16 cellular contexts compared by ENCODE assay signal in the genomic region with DNA sequence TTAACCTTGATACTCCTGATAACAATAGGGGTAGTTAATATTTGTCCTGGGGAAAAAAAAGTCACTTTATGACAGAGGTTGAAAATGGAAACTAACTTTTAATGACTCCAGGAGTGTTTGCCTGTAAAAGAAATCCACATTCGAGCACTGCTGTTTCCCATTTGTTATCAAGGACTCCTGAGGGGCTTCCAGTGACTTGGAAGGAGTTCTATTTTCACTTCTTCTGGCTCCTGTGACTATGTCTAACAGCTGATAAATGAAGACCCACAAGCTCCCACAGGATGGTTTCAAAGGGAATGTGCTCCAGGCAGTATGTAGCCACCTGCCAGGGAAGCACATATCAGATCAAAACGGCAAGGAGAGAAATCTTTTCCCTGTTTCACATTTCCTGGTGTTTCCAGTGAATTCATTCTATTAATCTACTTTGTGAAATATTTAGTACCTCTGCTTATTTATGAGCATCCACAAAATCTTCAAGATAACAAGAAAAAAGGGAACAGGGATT.
"Had no signal": no experiment of that assay in that cellular context is flagged by ENCODE, and none has a peak within 500 bp of the region (broad histone marks: within the 10 kb centered on the region; RNA-seq: fewer than 3 reads in every experiment).

No MANE protein-coding gene starts in this region.

- H3K4me3 ChIP-seq: esophagus squamous epithelium, gastroesophageal sphincter, right atrium auricular region, sigmoid colon, skin epidermis, stomach had no signal

- H3K36me3 Mint-ChIP-seq: natural killer cell treated with Interleukin-12 subunit alpha and Interleukin-12 subunit beta and Interleukin-15 and Interleukin-18, amount 100 ng/mL, for 72 hours; type B pancreatic cell had no signal

- H3K27ac ChIP-seq: esophagus squamous epithelium, gastroesophageal sphincter, neutrophil, sigmoid colon, skin epidermis, stomach had no signal

- H3K4me3 Mint-ChIP-seq: dendritic cell treated with granulocyte-macrophage colony-stimulating factor and Interleukin-4, amounts not matched to agents 40 ng/mL and 50 ng/mL, for 4 days; effector memory CD8-positive, alpha-beta T cell; natural killer cell treated with Interleukin-12 subunit alpha and Interleukin-12 subunit beta and Interleukin-15 and Interleukin-18, amount 100 ng/mL, for 72 hours had no signal

- H3K27ac Mint-ChIP-seq: dendritic cell treated with granulocyte-macrophage colony-stimulating factor and Interleukin-4, amounts not matched to agents 40 ng/mL and 50 ng/mL, for 4 days; effector memory CD8-positive, alpha-beta T cell; natural killer cell treated with Interleukin-12 subunit alpha and Interleukin-12 subunit beta and Interleukin-15 and Interleukin-18, amount 100 ng/mL, for 72 hours; type B pancreatic cell had no signal

- ATAC-seq: effector memory CD8-positive, alpha-beta T cell; gastroesophageal sphincter; natural killer cell treated with Interleukin-12 subunit alpha and Interleukin-12 subunit beta and Interleukin-15 and Interleukin-18, amount 100 ng/mL, for 72 hours had no signal

- H3K36me3 ChIP-seq: esophagus squamous epithelium, gastroesophageal sphincter, neutrophil, right atrium auricular region, sigmoid colon, stomach had no signal

- DNase-seq: effector memory CD8-positive, alpha-beta T cell; esophagus squamous epithelium; foreskin fibroblast; kidney; left cardiac atrium; sigmoid colon; stimulated activated naive CD4-positive, alpha-beta T cell; stomach had no signal

- H3K4me1 ChIP-seq: gastroesophageal sphincter, sigmoid colon, stomach had no signal

- H3K9me3 Mint-ChIP-seq: dendritic cell treated with granulocyte-macrophage colony-stimulating factor and Interleukin-4, amounts not matched to agents 40 ng/mL and 50 ng/mL, for 4 days; effector memory CD8-positive, alpha-beta T cell; natural killer cell treated with Interleukin-12 subunit alpha and Interleukin-12 subunit beta and Interleukin-15 and Interleukin-18, amount 100 ng/mL, for 72 hours; type B pancreatic cell had no signal

- FAIRE-seq: kidney, urothelium cell line had no signal

- H3K27me3 ChIP-seq: esophagus squamous epithelium, gastroesophageal sphincter, right atrium auricular region, stomach had no signal

- H3K9me3 ChIP-seq: esophagus squamous epithelium, gastroesophageal sphincter, neutrophil, right atrium auricular region, sigmoid colon, stomach had no signal
